In genomic region chr14:104866451-104867370, GRCh38 we compare ENCODE assay signal across 9 cellular contexts. TPM values are rescaled to one million over a fixed set of nuclear protein-coding genes. Genes with fewer than 3 reads are reported as not detected.
DNase-seq lines count a peak whose midpoint lies in the region; ATAC-seq and TF ChIP-seq lines count a peak whose summit lies in the region.
"Had no signal": no experiment of that assay in that cellular context is flagged by ENCODE, and none has a peak within 500 bp of the region (broad histone marks: within the 10 kb centered on the region; RNA-seq: fewer than 3 reads in every experiment).

No MANE protein-coding gene starts in this region.

- H3K9me3 Mint-ChIP-seq in Calu3 (ENCODE audit: low read depth, unreplicated experiment): no peaks in the 10 kb centered on the region
- H3K9me3 Mint-ChIP-seq in glutamatergic neuron (ENCODE audit: unreplicated experiment): peaks cover 2% of the 10 kb centered on the region

- no peaks in the 10 kb centered on the region for H3K9me3 ChIP-seq in prostate gland

- peak overlapping the region; percentile 82 for H3K4me3 ChIP-seq in WI38 (ENCODE audit: low read depth, low read length)
- H3K4me3 ChIP-seq in prostate gland: peak overlapping the region; percentile 69 to 85

- H3K27ac Mint-ChIP-seq in Calu3 (ENCODE audit: unreplicated experiment) (peak overlapping the region; percentile 50), glutamatergic neuron (ENCODE audit: unreplicated experiment) (no peak overlapping the region)

- H3K4me1 ChIP-seq in prostate gland (replicated peaks): peaks cover 10% of the 10 kb centered on the region

- H3K4me3 Mint-ChIP-seq in Calu3 (ENCODE audit: low read depth, unreplicated experiment) (peak overlapping the region; percentile 91), glutamatergic neuron (ENCODE audit: unreplicated experiment) (peak overlapping the region; percentile 83)

- H3K36me3 ChIP-seq in prostate gland: no peaks in the 10 kb centered on the region

- H3K36me3 Mint-ChIP-seq in Calu3 (ENCODE audit: insufficient read depth, unreplicated experiment) (peaks cover 54% of the 10 kb centered on the region), glutamatergic neuron (ENCODE audit: unreplicated experiment) (no peaks in the 10 kb centered on the region)

- intact Hi-C loops in Calu3 (cut with micrococcal nuclease; ENCODE audit: unreplicated experiment) (no loop called here), prostate gland (cut with DNase I) (no loop called here)

- no peaks in the 10 kb centered on the region for H3K27me3 Mint-ChIP-seq in Calu3 (ENCODE audit: unreplicated experiment)
- peaks cover 9% of the 10 kb centered on the region for H3K27me3 Mint-ChIP-seq in glutamatergic neuron (ENCODE audit: unreplicated experiment)

- H3K27ac ChIP-seq in prostate gland: peak overlapping the region in 1 of 2 donors; percentile 69

- TF ChIP-seq POLR2A in prostate gland (IDR thresholded peaks at IDR 0.05): no peak

- H3K4me1 Mint-ChIP-seq in Calu3 (ENCODE audit: low read depth, unreplicated experiment) (peaks cover 22% of the 10 kb centered on the region), glutamatergic neuron (ENCODE audit: low read depth, unreplicated experiment) (peaks cover 3% of the 10 kb centered on the region)

- BruUV-seq in Calu3 (replicated peaks; lab: Mats Ljungman, UMichigan): TSS peak; percentile 8

- DNase-seq in Calu3: no peak
- DNase-seq in glutamatergic neuron: peak; percentile 19
- no peak for DNase-seq in prostate gland (ENCODE audit: low spot score)
- no peak for DNase-seq in AML-193 (lab: John Stamatoyannopoulos, UW)
- no peak for DNase-seq in inferior parietal cortex (ENCODE audit: extremely low spot score)
- DNase-seq in NCI-H1092 treated with DMSO at 0.1 percent for 48 hours (lab: John Stamatoyannopoulos, UW): no peak

- H3K27me3 ChIP-seq in prostate gland (replicated peaks; ENCODE audit: insufficient read depth): no peaks in the 10 kb centered on the region

- no peak for TF ChIP-seq CTCF in Calu3 (IDR thresholded peaks at IDR 0.05; ENCODE audit: unreplicated experiment)
- no peak for TF ChIP-seq CTCF in WI38 (IDR thresholded peaks at IDR 0.05; ENCODE audit: low read depth, low read length)
- TF ChIP-seq CTCF in glutamatergic neuron (IDR thresholded peaks at IDR 0.05; ENCODE audit: partially characterized antibody, unreplicated experiment): no peak
- TF ChIP-seq CTCF in prostate gland (IDR thresholded peaks at IDR 0.05): no peak

- CTCF ChIA-PET in Calu3 (lab: Charles Lee): interaction anchor here (1.3 kb wide), 1 partner anchor 10 kb away, joined by 3 read pairs; no protein-coding TSS in a partner anchor

- no peak for ATAC-seq in GM21381 (IDR thresholded peaks at IDR 0.05; ENCODE audit: unreplicated experiment)

- 72% methylated on average over 11 of the region's 12 CpGs for WGBS in prostate gland

RNA-seq across cellular contexts. Expression of gene CEP170B, which starts 1.6 kb away (rescaled TPM):
- 60.2 and 67.6 TPM in 2 replicates for total RNA-seq in Calu3 (2022)
- total RNA-seq in glutamatergic neuron (ENCODE audit: unreplicated experiment): 80.4 TPM
- 10 to 100 TPM; 29.1 to 81.2 TPM for total RNA-seq in prostate gland

RNA-seq across cellular contexts. Expression of gene PLD4, which starts 58.0 kb away (rescaled TPM):
- total RNA-seq in Calu3 (2022): 0.09 and 0.12 TPM in 2 replicates
- total RNA-seq in glutamatergic neuron (ENCODE audit: unreplicated experiment): not detected
- 1 to 10 TPM; 1.2 to 5.4 TPM for total RNA-seq in prostate gland
- total RNA-seq: lung microvascular endothelial cell had no signal
